8 cellular contexts compared by ENCODE assay signal in the genomic region with DNA sequence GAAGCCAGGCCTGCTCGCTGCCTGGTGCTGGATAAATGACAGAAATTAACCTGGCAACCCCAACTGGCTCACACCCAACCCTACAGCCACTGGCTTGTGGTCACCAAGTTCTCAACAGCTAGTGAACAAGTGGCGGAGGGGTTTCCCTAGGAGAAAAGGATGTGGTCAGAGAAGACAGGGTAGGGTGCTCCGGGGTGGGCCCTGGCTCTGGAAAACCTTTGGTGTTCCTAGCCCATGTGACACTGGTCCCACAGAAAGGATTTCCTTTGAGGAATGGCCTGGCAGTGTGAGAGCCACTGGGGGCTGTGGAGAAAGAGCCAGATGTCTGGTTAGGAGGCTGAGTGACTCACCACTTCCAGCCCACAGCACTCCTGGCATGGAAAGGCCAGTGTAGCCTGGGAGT. TPM values are rescaled to one million over a fixed set of nuclear protein-coding genes. Genes with fewer than 3 reads are reported as not detected.
DNase-seq lines count a peak whose midpoint lies in the region; ATAC-seq, FAIRE-seq and TF ChIP-seq lines count a peak whose summit lies in the region.

No MANE protein-coding gene starts in this region.

- TF ChIP-seq CTCF in fibroblast of the aortic adventitia (IDR thresholded peaks at IDR 0.05; ENCODE audit: insufficient read depth, low read length) = no peak

- H3K4me3 ChIP-seq in SJCRH30 (no peak overlapping the region), fibroblast of the aortic adventitia (ENCODE audit: low read depth, low read length) (no peak overlapping the region)

- H3K27me3 ChIP-seq in SJCRH30 = no peaks in the 10 kb centered on the region

- peak; percentile 31 for DNase-seq in activated CD4-positive, alpha-beta T cell treated with anti-CD3 and anti-CD28 coated beads for 36 hours
- no peak for DNase-seq in activated CD4-positive, alpha-beta T cell treated with anti-CD3 and anti-CD28 coated beads for 1 hour
- peak; percentile 81 to 85 for DNase-seq in SJCRH30
- peak; percentile 65 for DNase-seq in fibroblast of the aortic adventitia (ENCODE audit: low read depth)
- DNase-seq in foreskin melanocyte = no peak
- DNase-seq in COLO668 (lab: John Stamatoyannopoulos, UW; ENCODE audit: unreplicated experiment) = no peak
- DNase-seq in frontal cortex (ENCODE audit: low spot score in 2 of 2) = no peak

- H3K27ac Mint-ChIP-seq in activated CD4-positive, alpha-beta T cell treated with anti-CD3 and anti-CD28 coated beads for 36 hours = no peak overlapping the region
- peak overlapping the region; percentile 47 for H3K27ac Mint-ChIP-seq in stimulated activated memory B cell treated with anti-CD40 and anti-IgM and Interleukin-4, amounts not matched to agents 10 μg/mL and 1 μg/mL and 100 μg/mL, for 72 hours

- POLR2A ChIA-PET in activated CD4-positive, alpha-beta T cell treated with anti-CD3 and anti-CD28 coated beads for 36 hours (lab: Charles Lee) = no interaction called here

- peaks cover 39% of the 10 kb centered on the region for H3K4me1 ChIP-seq in SJCRH30

- H3K27me3 Mint-ChIP-seq in activated CD4-positive, alpha-beta T cell treated with anti-CD3 and anti-CD28 coated beads for 36 hours = no peaks in the 10 kb centered on the region
- H3K27me3 Mint-ChIP-seq in stimulated activated memory B cell treated with anti-CD40 and anti-IgM and Interleukin-4, amounts not matched to agents 10 μg/mL and 1 μg/mL and 100 μg/mL, for 72 hours = no peaks in the 10 kb centered on the region

- H3K4me3 Mint-ChIP-seq in activated CD4-positive, alpha-beta T cell treated with anti-CD3 and anti-CD28 coated beads for 36 hours = no peak overlapping the region
- H3K4me3 Mint-ChIP-seq in stimulated activated memory B cell treated with anti-CD40 and anti-IgM and Interleukin-4, amounts not matched to agents 10 μg/mL and 1 μg/mL and 100 μg/mL, for 72 hours = no peak overlapping the region

- FAIRE-seq in frontal cortex (lab: Jason Lieb, UNC) = no peak

- no peaks in the 10 kb centered on the region for H3K9me3 ChIP-seq in SJCRH30 (replicated peaks)

- peak; percentile 18 for ATAC-seq in activated CD4-positive, alpha-beta T cell treated with anti-CD3 and anti-CD28 coated beads for 36 hours
- ATAC-seq in stimulated activated memory B cell treated with anti-CD40 and anti-IgM and Interleukin-4, amounts not matched to agents 10 μg/mL and 1 μg/mL and 100 μg/mL, for 72 hours = peak; percentile 49

- H3K9me3 Mint-ChIP-seq in activated CD4-positive, alpha-beta T cell treated with anti-CD3 and anti-CD28 coated beads for 36 hours (ENCODE audit: low read depth) = no peaks in the 10 kb centered on the region
- no peaks in the 10 kb centered on the region for H3K9me3 Mint-ChIP-seq in stimulated activated memory B cell treated with anti-CD40 and anti-IgM and Interleukin-4, amounts not matched to agents 10 μg/mL and 1 μg/mL and 100 μg/mL, for 72 hours

- H3K4me1 Mint-ChIP-seq in activated CD4-positive, alpha-beta T cell treated with anti-CD3 and anti-CD28 coated beads for 36 hours = peaks cover 75% of the 10 kb centered on the region
- peaks cover 92% of the 10 kb centered on the region for H3K4me1 Mint-ChIP-seq in stimulated activated memory B cell treated with anti-CD40 and anti-IgM and Interleukin-4, amounts not matched to agents 10 μg/mL and 1 μg/mL and 100 μg/mL, for 72 hours

- CTCF ChIA-PET in activated CD4-positive, alpha-beta T cell treated with anti-CD3 and anti-CD28 coated beads for 36 hours (lab: Charles Lee) = interaction anchor here (0.7 to 2.2 kb wide), 6 partner anchors 8 to 65 kb away, joined by 3 to 5 read pairs (median 3); a partner anchor contains a TSS

- peaks cover 41% of the 10 kb centered on the region for H3K36me3 Mint-ChIP-seq in activated CD4-positive, alpha-beta T cell treated with anti-CD3 and anti-CD28 coated beads for 36 hours (ENCODE audit: low read depth)
- H3K36me3 Mint-ChIP-seq in stimulated activated memory B cell treated with anti-CD40 and anti-IgM and Interleukin-4, amounts not matched to agents 10 μg/mL and 1 μg/mL and 100 μg/mL, for 72 hours = peaks cover 35% of the 10 kb centered on the region

- peak overlapping the region; percentile 23 for H3K27ac ChIP-seq in SJCRH30

- H3K36me3 ChIP-seq in SJCRH30 = peaks cover 23% of the 10 kb centered on the region

- intact Hi-C loops in activated CD4-positive, alpha-beta T cell treated with anti-CD3 and anti-CD28 coated beads for 36 hours (cut with DNase I, micrococcal nuclease) = no loop called here

RNA-seq across cellular contexts. Expression of a gene that starts 8.7 kb away (rescaled TPM):
- 10 to 100 TPM; 27.3 to 34.2 TPM for total RNA-seq in activated CD4-positive, alpha-beta T cell treated with anti-CD3 and anti-CD28 coated beads for 36 hours
- total RNA-seq in SJCRH30 (2014; rRNA removed; shearing (Covaris generic)) = 34.1 and 34.5 TPM in 2 replicates
- 19.3 and 63.4 TPM in 2 replicates for total RNA-seq in fibroblast of the aortic adventitia (ENCODE audit: low replicate concordance)
- total RNA-seq in frontal cortex = 1.2 TPM

RNA-seq across cellular contexts. Expression of a gene that starts 27.1 kb away (rescaled TPM):
- total RNA-seq in activated CD4-positive, alpha-beta T cell treated with anti-CD3 and anti-CD28 coated beads for 36 hours = 10 to 100 TPM; 37.9 to 44.1 TPM
- total RNA-seq in SJCRH30 (2014; rRNA removed; shearing (Covaris generic)) = 130 and 132 TPM in 2 replicates
- total RNA-seq in fibroblast of the aortic adventitia (ENCODE audit: low replicate concordance) = 8.5 and 47.2 TPM in 2 replicates
- total RNA-seq in frontal cortex = 31.8 TPM

Comparison
In these comparisons a context has a peak if more than half of its experiments do, and no peak if none do; other contexts are left out.
1. DNase-seq: peak in activated CD4-positive, alpha-beta T cell treated with anti-CD3 and anti-CD28 coated beads for 36 hours (single experiment), SJCRH30 (2 of 2) and fibroblast of the aortic adventitia (single experiment); none in activated CD4-positive, alpha-beta T cell treated with anti-CD3 and anti-CD28 coated beads for 1 hour (single experiment), foreskin melanocyte (single experiment), COLO668 (single experiment) and frontal cortex (0 of 2).